Comparison of ENCODE assay signal across 8 cellular contexts in genomic region chr12:119649202-119649808, GRCh38. TPM values are rescaled to one million over a fixed set of nuclear protein-coding genes. Genes with fewer than 3 reads are reported as not detected.
DNase-seq lines count a peak whose midpoint lies in the region; ATAC-seq and TF ChIP-seq lines count a peak whose summit lies in the region.

No MANE protein-coding gene starts in this region.

- 0 out of 2 replicates have a peak overlapping the region, but pooled peaks have one; percentile 35 for H2AFZ ChIP-seq in OCI-LY3 (ENCODE audit: low read depth, low read length)

- peaks cover 15 to 35% of the 10 kb centered on the region in 2 donors for H3K27me3 Mint-ChIP-seq in CD8-positive, alpha-beta memory T cell

- POLR2A ChIA-PET in CD8-positive, alpha-beta memory T cell (lab: Charles Lee): interaction anchor here (0.6 kb wide), 2 partner anchors 1207 to 1331 kb away, joined by 3 to 4 read pairs; no protein-coding TSS in a partner anchor

- H3K27ac Mint-ChIP-seq in CD8-positive, alpha-beta memory T cell: no peak overlapping the region

- H3K4me1 ChIP-seq in heart right ventricle (no peaks in the 10 kb centered on the region), OCI-LY3 (ENCODE audit: low read length) (no peaks in the 10 kb centered on the region), vagina (no peaks in the 10 kb centered on the region)
- H3K4me1 ChIP-seq in CD8-positive, alpha-beta memory T cell (ENCODE audit: insufficient read depth, low read length): no peaks in the 10 kb centered on the region

- no peak for TF ChIP-seq POLR2A in vagina (IDR thresholded peaks at IDR 0.05)

- ATAC-seq in heart right ventricle (no peak), Right ventricle myocardium inferior (no peak)

- H3K4me2 ChIP-seq in OCI-LY3 (ENCODE audit: low read length): no peak overlapping the region

- H3K27me3 ChIP-seq in heart right ventricle: no peaks in the 10 kb centered on the region
- no peaks in the 10 kb centered on the region for H3K27me3 ChIP-seq in OCI-LY3 (ENCODE audit: low read depth, low read length)
- no peaks in the 10 kb centered on the region for H3K27me3 ChIP-seq in vagina
- H3K27me3 ChIP-seq in CD8-positive, alpha-beta memory T cell (ENCODE audit: insufficient read depth, low read length, poor library complexity, severe bottlenecking): no peaks in the 10 kb centered on the region

- H3K4me3 Mint-ChIP-seq in CD8-positive, alpha-beta memory T cell: no peak overlapping the region

- WGBS in heart right ventricle, 2 donors: 64 to 67% methylated on average over 4 of the region's 4 CpGs

- H3K9ac ChIP-seq in OCI-LY3 (ENCODE audit: low read length): no peak overlapping the region

- intact Hi-C loops in heart right ventricle (cut with DNase I): loop anchor here in 3 of 10 donors (5.0 to 10.0 kb wide), 2 partner anchors 55 to 207 kb away; partner anchors contain the start of gene TMEM233 (in 1 of the 3)
- intact Hi-C loops in Right ventricle myocardium inferior (cut with DNase I): no loop called here
- intact Hi-C loops in vagina (cut with DNase I): no loop called here

- H3K9me3 Mint-ChIP-seq in CD8-positive, alpha-beta memory T cell: peaks cover 10 to 21% (median 18%) of the 10 kb centered on the region in 5 donors

- H3K4me1 Mint-ChIP-seq in CD8-positive, alpha-beta memory T cell: no peaks in the 10 kb centered on the region

- H3K9me3 ChIP-seq in heart right ventricle (peaks cover 0 to 32% (median 17%) of the 10 kb centered on the region in 11 donors), OCI-LY3 (ENCODE audit: insufficient read depth, low read length) (0 out of 2 replicates have a peak, but pooled peaks cover 5% of the 10 kb centered on the region), vagina (peaks cover 5% of the 10 kb centered on the region)
- no peaks in the 10 kb centered on the region for H3K9me3 ChIP-seq in CD8-positive, alpha-beta memory T cell (ENCODE audit: low read length)

- DNase-seq in heart right ventricle (no peak), Right ventricle myocardium inferior (ENCODE audit: missing footprints) (no peak), foreskin fibroblast (peak in 1 of 2 donors; percentile 11), vagina (ENCODE audit: extremely low spot score in 2 of 2) (no peak), H4 (ENCODE audit: low spot score) (no peak), GOT3 (lab: John Stamatoyannopoulos, UW) (no peak)
- DNase-seq in CD8-positive, alpha-beta memory T cell: no peak

- H3K79me2 ChIP-seq in OCI-LY3 (ENCODE audit: low read length): no peaks in the 10 kb centered on the region

- no peaks in the 10 kb centered on the region for H3K36me3 ChIP-seq in heart right ventricle
- no peaks in the 10 kb centered on the region for H3K36me3 ChIP-seq in OCI-LY3 (replicated peaks; ENCODE audit: low read depth, low read length)
- H3K36me3 ChIP-seq in vagina: no peaks in the 10 kb centered on the region
- H3K36me3 ChIP-seq in CD8-positive, alpha-beta memory T cell (ENCODE audit: insufficient read depth, low read length): no peaks in the 10 kb centered on the region

- peaks cover 0 to 11% (median 0%) of the 10 kb centered on the region in 3 donors for H3K36me3 Mint-ChIP-seq in CD8-positive, alpha-beta memory T cell

- TF ChIP-seq CTCF in heart right ventricle (IDR thresholded peaks at IDR 0.05): peak; percentile 48 to 81 (median 63)
- TF ChIP-seq CTCF in OCI-LY3 (IDR thresholded peaks at IDR 0.05; ENCODE audit: low read depth, low read length): peak; percentile 71
- peak; percentile 42 for TF ChIP-seq CTCF in foreskin fibroblast (IDR thresholded peaks at IDR 0.05; ENCODE audit: low read depth, low read length)
- peak in 2 of 3 experiments; percentile 2 to 21 for TF ChIP-seq CTCF in vagina (IDR thresholded peaks at IDR 0.05)

- H3K4me3 ChIP-seq in heart right ventricle (no peak overlapping the region), OCI-LY3 (ENCODE audit: low read length) (no peak overlapping the region), foreskin fibroblast (ENCODE audit: low read depth in 1 of 2, low read length in 2 of 2) (no peak overlapping the region), vagina (no peak overlapping the region)
- no peak overlapping the region for H3K4me3 ChIP-seq in CD8-positive, alpha-beta memory T cell (ENCODE audit: low read length)

- CTCF ChIA-PET in CD8-positive, alpha-beta memory T cell (lab: Charles Lee): interaction anchor here (0.8 to 1.8 kb wide), 5 partner anchors 9 to 19 kb away, joined by 3 to 6 read pairs (median 5); partner anchors contain the start of gene PRKAB1

- no peaks in the 10 kb centered on the region for H4K20me1 ChIP-seq in OCI-LY3 (ENCODE audit: insufficient read depth, low read length)

- H3K27ac ChIP-seq in heart right ventricle (no peak overlapping the region), OCI-LY3 (ENCODE audit: low read length) (no peak overlapping the region), vagina (no peak overlapping the region)
- H3K27ac ChIP-seq in CD8-positive, alpha-beta memory T cell (ENCODE audit: low read depth, low read length): no peak overlapping the region

RNA-seq across cellular contexts. Expression of gene PRKAB1, which starts 18.6 kb away (rescaled TPM):
- 10 to 100 TPM in 5 of 10 donors, 1 to 10 TPM in 5; 8.6 to 14.5 (median 10.4) TPM for total RNA-seq in heart right ventricle
- polyA plus RNA-seq in heart right ventricle: 10 to 100 TPM; 13.5 to 14.3 TPM
- 12.1 TPM for total RNA-seq in Right ventricle myocardium inferior
- total RNA-seq in vagina: 68.3 TPM
- total RNA-seq in H4 (2014; rRNA removed; shearing (Covaris generic)): 15.0 and 19.2 TPM in 2 replicates
- 10 to 100 TPM; 27.2 to 30.8 TPM for total RNA-seq in CD8-positive, alpha-beta memory T cell
- 32.0 TPM for polyA plus RNA-seq in CD8-positive, alpha-beta memory T cell

RNA-seq across cellular contexts. Expression of gene TMEM233, which starts 55.7 kb away (rescaled TPM):
- total RNA-seq in heart right ventricle (under 1 TPM in 9 of 10 donors, not detected in 1; 0.10 to 0.92 (median 0.49) TPM), Right ventricle myocardium inferior (0.22 TPM), vagina (0.49 TPM)
- under 1 TPM; 0.15 to 0.36 TPM for polyA plus RNA-seq in heart right ventricle
- total RNA-seq in H4 (2014; rRNA removed; shearing (Covaris generic)): 0.29 and 0.31 TPM in 2 replicates
- not detected for total RNA-seq in CD8-positive, alpha-beta memory T cell
- not detected for polyA plus RNA-seq in CD8-positive, alpha-beta memory T cell

Comparison
In these comparisons a context has a peak if more than half of its experiments do, and no peak if none do; other contexts are left out.
1. CTCF ChIP-seq: peak in every context shown above with its lines; median percentile 71 in OCI-LY3; 63 in heart right ventricle; 42 in foreskin fibroblast; 12 in vagina.